In genomic region chr7:66110861-66111260, GRCh38 we compare ENCODE assay signal across 12 cellular contexts. TPM values are rescaled to one million over a fixed set of nuclear protein-coding genes. Genes with fewer than 3 reads are reported as not detected.
DNase-seq lines count a peak whose midpoint lies in the region; ATAC-seq, FAIRE-seq and TF ChIP-seq lines count a peak whose summit lies in the region.
"Had no signal": no experiment of that assay in that cellular context is flagged by ENCODE, and none has a peak within 500 bp of the region (broad histone marks: within the 10 kb centered on the region; RNA-seq: fewer than 3 reads in every experiment).

No MANE protein-coding gene starts in this region.

- H3K4me3 ChIP-seq in bronchial epithelial cell (ENCODE audit: low read depth, low read length): no peak overlapping the region
- H3K4me3 ChIP-seq: vagina had no signal

- no peak overlapping the region for H3K27ac ChIP-seq in substantia nigra (ENCODE audit: low read depth, low read length, poor library complexity, severe bottlenecking)
- H3K27ac ChIP-seq: vagina had no signal

- peaks cover 15% of the 10 kb centered on the region for H3K4me1 Mint-ChIP-seq in nephron progenitor cell

- FAIRE-seq in bronchial epithelial cell (lab: Jason Lieb, UNC): no peak

- peaks cover 9% of the 10 kb centered on the region for H3K36me3 Mint-ChIP-seq in nephron progenitor cell (ENCODE audit: low read depth)

- H3K9me3 Mint-ChIP-seq in nephron progenitor cell: peaks cover 8% of the 10 kb centered on the region

- peak overlapping the region; percentile 8 for H3K27ac Mint-ChIP-seq in nephron progenitor cell

- H3K27me3 ChIP-seq in bronchial epithelial cell (ENCODE audit: control insufficient read depth, insufficient read depth, low read length): no peaks in the 10 kb centered on the region
- H3K27me3 ChIP-seq: vagina had no signal

- TF ChIP-seq CTCF in bronchial epithelial cell (IDR thresholded peaks at IDR 0.05; ENCODE audit: insufficient read depth, low read length, severe bottlenecking) (no peak), nephron progenitor cell (IDR thresholded peaks at IDR 0.05) (no peak), GM20000 (IDR thresholded peaks at IDR 0.05; ENCODE audit: extremely low read depth, missing control alignments) (no peak)

- peaks cover 3% of the 10 kb centered on the region for H3K27me3 Mint-ChIP-seq in nephron progenitor cell (ENCODE audit: low read depth, poor library complexity)

- H3K36me3 ChIP-seq in bronchial epithelial cell (ENCODE audit: control insufficient read depth, insufficient read depth, low read length): no peaks in the 10 kb centered on the region
- H3K36me3 ChIP-seq: vagina had no signal

- peak; percentile 98 for DNase-seq in ELR (ENCODE audit: low read depth)
- DNase-seq in MV-4-11 (lab: John Stamatoyannopoulos, UW): peak; percentile 53
- DNase-seq in bronchial epithelial cell (ENCODE audit: low read depth): peak; percentile 89
- DNase-seq in nephron progenitor cell: no peak
- DNase-seq in GM20000 (ENCODE audit: low spot score): no peak
- no peak for DNase-seq in substantia nigra (lab: John Stamatoyannopoulos, UW)
- DNase-seq: NCI-H446, nucleus accumbens, T-helper 2 cell had no signal

- no peak for ATAC-seq in GM18502 (IDR thresholded peaks at IDR 0.05; ENCODE audit: poor library complexity, unreplicated experiment)
- ATAC-seq in HG03439 (IDR thresholded peaks at IDR 0.05; ENCODE audit: unreplicated experiment): no peak

- no peak overlapping the region for H3K4me3 Mint-ChIP-seq in nephron progenitor cell

RNA-seq across cellular contexts. Expression of gene CRCP, which starts 3.8 kb away (rescaled TPM):
- total RNA-seq in bronchial epithelial cell: 36.4 and 45.0 TPM in 2 replicates

RNA-seq across cellular contexts. Expression of gene ASL, which starts 35.2 kb away (rescaled TPM):
- total RNA-seq in bronchial epithelial cell: 37.9 and 41.2 TPM in 2 replicates

Comparison
In these comparisons a context has a peak if more than half of its experiments do, and no peak if none do; other contexts are left out.
1. DNase-seq: peak in ELR (single experiment), MV-4-11 (single experiment) and bronchial epithelial cell (single experiment); none in nephron progenitor cell (single experiment), GM20000 (single experiment) and substantia nigra (0 of 49).